In genomic region chr18:10768221-10768620, GRCh38 we compare ENCODE assay signal across 28 cellular contexts.
"Had no signal": no experiment of that assay in that cellular context is flagged by ENCODE, and none has a peak within 500 bp of the region (broad histone marks: within the 10 kb centered on the region; RNA-seq: fewer than 3 reads in every experiment).

No MANE protein-coding gene starts in this region.

- ATAC-seq: stimulated activated naive B cell treated with anti-CD40 and anti-IgM and Interleukin-4, amounts not matched to agents 10 μg/mL and 1 μg/mL and 100 μg/mL, for 72 hours; stimulated activated naive CD8-positive, alpha-beta T cell treated with anti-CD3 and anti-CD28 coated beads, Interleukin-15, amount 100 ng/mL, for 72 hours; stimulated activated naive CD8-positive, alpha-beta T cell treated with anti-CD3 and anti-CD28 coated beads, Interleukin-15, Interleukin-2, amounts not matched to agents 100 U/mL and 50 U/mL, for 24 hours had no signal

- H3K4me1 Mint-ChIP-seq: stimulated activated effector memory CD8-positive, alpha-beta T cell treated with anti-CD3 and anti-CD28 coated beads, Interleukin-12 subunit alpha, Interleukin-12 subunit beta, amount 100 ng/mL, for 72 hours; stimulated activated memory B cell treated with anti-CD40 and anti-IgM and Interleukin-4, amounts not matched to agents 10 μg/mL and 1 μg/mL and 100 μg/mL, for 72 hours; stimulated activated naive B cell treated with anti-CD40 and anti-IgM and Interleukin-4, amounts not matched to agents 10 μg/mL and 1 μg/mL and 100 μg/mL, for 72 hours; stimulated activated naive CD8-positive, alpha-beta T cell treated with anti-CD3 and anti-CD28 coated beads, Interleukin-15, amount 100 ng/mL, for 72 hours had no signal

- H3K4me1 ChIP-seq: stomach, suprapubic skin, testis, thyroid gland, tibial artery, tibial nerve, transverse colon, upper lobe of left lung, upper lobe of right lung, uterus, vagina had no signal

- H3K4me3 Mint-ChIP-seq: stimulated activated effector memory CD8-positive, alpha-beta T cell treated with anti-CD3 and anti-CD28 coated beads, Interleukin-12 subunit alpha, Interleukin-12 subunit beta, amount 100 ng/mL, for 72 hours; stimulated activated memory B cell treated with anti-CD40 and anti-IgM and Interleukin-4, amounts not matched to agents 10 μg/mL and 1 μg/mL and 100 μg/mL, for 72 hours; stimulated activated naive B cell treated with anti-CD40 and anti-IgM and Interleukin-4, amounts not matched to agents 10 μg/mL and 1 μg/mL and 100 μg/mL, for 72 hours; stimulated activated naive CD8-positive, alpha-beta T cell treated with anti-CD3 and anti-CD28 coated beads, Interleukin-15, amount 100 ng/mL, for 72 hours; stimulated activated naive CD8-positive, alpha-beta T cell treated with anti-CD3 and anti-CD28 coated beads, Interleukin-15, Interleukin-2, amounts not matched to agents 100 ng/mL and 50 ng/mL, for 24 hours; type B pancreatic cell had no signal

- H3K4me3 ChIP-seq: stomach, suprapubic skin, testis, thoracic aorta, thyroid gland, tibial artery, tibial nerve, transverse colon, upper lobe of left lung, upper lobe of right lung, uterus, vagina had no signal

- H3K9me3 Mint-ChIP-seq: stimulated activated effector memory CD8-positive, alpha-beta T cell treated with anti-CD3 and anti-CD28 coated beads, Interleukin-12 subunit alpha, Interleukin-12 subunit beta, amount 100 ng/mL, for 72 hours; type B pancreatic cell had no signal

- H3K27me3 ChIP-seq: suprapubic skin, testis, thyroid gland, tibial artery, tibial nerve, transverse colon, upper lobe of left lung, upper lobe of right lung, uterus, vagina had no signal

- H3K27ac ChIP-seq: stomach, suprapubic skin, testis, thoracic aorta, thyroid gland, tibial artery, tibial nerve, transverse colon, upper lobe of left lung, upper lobe of right lung, uterus, vagina had no signal

- H3K36me3 ChIP-seq: stomach, suprapubic skin, thoracic aorta, thyroid gland, tibial artery, transverse colon, upper lobe of left lung, upper lobe of right lung, uterus, vagina had no signal

- H3K27ac Mint-ChIP-seq: stimulated activated effector memory CD8-positive, alpha-beta T cell treated with anti-CD3 and anti-CD28 coated beads, Interleukin-12 subunit alpha, Interleukin-12 subunit beta, amount 100 ng/mL, for 72 hours; stimulated activated memory B cell treated with anti-CD40 and anti-IgM and Interleukin-4, amounts not matched to agents 10 μg/mL and 1 μg/mL and 100 μg/mL, for 72 hours; stimulated activated naive B cell treated with anti-CD40 and anti-IgM and Interleukin-4, amounts not matched to agents 10 μg/mL and 1 μg/mL and 100 μg/mL, for 72 hours; stimulated activated naive CD8-positive, alpha-beta T cell treated with anti-CD3 and anti-CD28 coated beads, Interleukin-15, amount 100 ng/mL, for 72 hours; stimulated activated naive CD8-positive, alpha-beta T cell treated with anti-CD3 and anti-CD28 coated beads, Interleukin-15, Interleukin-2, amounts not matched to agents 100 ng/mL and 50 ng/mL, for 24 hours; type B pancreatic cell had no signal

- H3K9me3 ChIP-seq: suprapubic skin, testis, thoracic aorta, thyroid gland, tibial artery, transverse colon, upper lobe of left lung, upper lobe of right lung, uterus, vagina had no signal

- H3K36me3 Mint-ChIP-seq: stimulated activated effector memory CD8-positive, alpha-beta T cell treated with anti-CD3 and anti-CD28 coated beads, Interleukin-12 subunit alpha, Interleukin-12 subunit beta, amount 100 ng/mL, for 72 hours; stimulated activated memory B cell treated with anti-CD40 and anti-IgM and Interleukin-4, amounts not matched to agents 10 μg/mL and 1 μg/mL and 100 μg/mL, for 72 hours; stimulated activated naive B cell treated with anti-CD40 and anti-IgM and Interleukin-4, amounts not matched to agents 10 μg/mL and 1 μg/mL and 100 μg/mL, for 72 hours had no signal

- DNase-seq: stimulated activated CD4-positive, alpha-beta T cell treated with anti-CD3 and anti-CD28 coated beads, Interleukin-2, amount 100 ng/mL, for 48 hours; stimulated activated CD4-positive, alpha-beta T cell treated with anti-CD3 and anti-CD28 coated beads, Interleukin-4, amount 100 ng/mL, for 1 hour; stimulated activated CD4-positive, alpha-beta T cell treated with anti-CD3 and anti-CD28 coated beads, Interleukin-4, amount 100 ng/mL, for 24 hours; stimulated activated CD4-positive, alpha-beta T cell treated with anti-CD3 and anti-CD28 coated beads, Interleukin-4, amount 100 ng/mL, for 4 hours; stimulated activated CD8-positive, alpha-beta memory T cell treated with anti-CD3 and anti-CD28 coated beads, Interleukin-4, amount 100 ng/mL, for 48 hours; stimulated activated naive B cell treated with anti-CD40 and anti-IgM and Interleukin-4, amounts not matched to agents 10 μg/mL and 1 μg/mL and 100 μg/mL, for 72 hours; stimulated activated naive CD4-positive, alpha-beta T cell; stimulated activated naive CD4-positive, alpha-beta T cell treated with Interleukin-2 at 50 U/mL for 16 hours; stimulated activated naive CD8-positive, alpha-beta T cell treated with anti-CD3 and anti-CD28 coated beads, Interleukin-15, amount 100 ng/mL, for 72 hours; stimulated activated naive CD8-positive, alpha-beta T cell treated with anti-CD3 and anti-CD28 coated beads, Interleukin-15, Interleukin-2, amounts not matched to agents 100 U/mL and 50 U/mL, for 24 hours; stomach; substantia nigra; testis; thyroid gland; tibial artery; transverse colon; trophoblast cell; upper lobe of right lung; uterus had no signal

- H3K27me3 Mint-ChIP-seq: type B pancreatic cell had no signal
